ENCODE assay signal across 14 cellular contexts in genomic region chr6:10514049-10514780, GRCh38. TPM values are rescaled to one million over a fixed set of nuclear protein-coding genes. Genes with fewer than 3 reads are reported as not detected.
DNase-seq lines count a peak whose midpoint lies in the region; ATAC-seq and TF ChIP-seq lines count a peak whose summit lies in the region.
"Had no signal": no experiment of that assay in that cellular context is flagged by ENCODE, and none has a peak within 500 bp of the region (broad histone marks: within the 10 kb centered on the region; RNA-seq: fewer than 3 reads in every experiment).

No MANE protein-coding gene starts in this region.

- POLR2A ChIA-PET in Panc1 (lab: Charles Lee): no interaction called here

- ATAC-seq in DND-41 (ENCODE audit: insufficient read depth, low read depth): no peak
- ATAC-seq in Panc1: no peak
- ATAC-seq in psoas muscle: peak in 3 of 4 donors; percentile 38 to 56 (median 52)
- ATAC-seq in HG03196 (IDR thresholded peaks at IDR 0.05; ENCODE audit: unreplicated experiment): no peak
- ATAC-seq: HCT116 had no signal

- H3K36me3 ChIP-seq in DND-41 (ENCODE audit: insufficient read depth, low read length): no peaks in the 10 kb centered on the region
- H3K36me3 ChIP-seq in Panc1 (ENCODE audit: control insufficient read depth, insufficient read depth, low read length): no peaks in the 10 kb centered on the region
- H3K36me3 ChIP-seq in psoas muscle (ENCODE audit: insufficient read depth in 1 of 2, low read depth in 1 of 2): no peaks in the 10 kb centered on the region
- H3K36me3 ChIP-seq: BLaER1 treated with 17β-estradiol and CSF1 and Interleukin-3, amounts not matched to agents 10 nM and 100 nM had no signal

- H3K4me1 ChIP-seq in DND-41 (ENCODE audit: insufficient read depth, low read length) (peaks cover 11% of the 10 kb centered on the region), Panc1 (ENCODE audit: control insufficient read depth, insufficient read depth, low read length) (peaks cover 25% of the 10 kb centered on the region), psoas muscle (no peaks in the 10 kb centered on the region)

- H3K27me3 ChIP-seq in DND-41 (ENCODE audit: insufficient read depth, low read length, poor library complexity): no peaks in the 10 kb centered on the region
- no peaks in the 10 kb centered on the region for H3K27me3 ChIP-seq in Panc1 (ENCODE audit: control insufficient read depth, insufficient read depth, low read length)
- no peaks in the 10 kb centered on the region for H3K27me3 ChIP-seq in psoas muscle (ENCODE audit: insufficient read depth in 3 of 3, low read length in 2 of 3)
- H3K27me3 ChIP-seq: BLaER1 treated with 17β-estradiol and CSF1 and Interleukin-3, amounts not matched to agents 10 nM and 100 nM had no signal

- DNase-seq in DND-41 (no peak), Panc1 (ENCODE audit: low read depth, low spot score) (no peak), kidney tubule cell (ENCODE audit: low spot score) (peak; percentile 6), psoas muscle (no peak), NCI-H510A treated with DMSO at 0.1 percent for 48 hours (lab: John Stamatoyannopoulos, UW) (no peak), NCI-H2196 (lab: John Stamatoyannopoulos, UW; ENCODE audit: unreplicated experiment) (no peak), SKM-1 treated with dmso at 0.1 percent for 144 hours (lab: John Stamatoyannopoulos, UW; ENCODE audit: unreplicated experiment) (no peak)
- DNase-seq: ACHN; CD4-positive, CD25-positive, alpha-beta regulatory T cell; DMS53; IMR-90 had no signal

- in situ Hi-C loops in Panc1 (cut with HindIII; ENCODE audit: low pct_unique_long_range_greater_than_20kb, low sequenced_read_pairs): no loop called here

- intact Hi-C loops in Panc1 (cut with micrococcal nuclease; ENCODE audit: unreplicated experiment): no loop called here
- intact Hi-C loops in psoas muscle (cut with DNase I): no loop called here

- H3K4me3 ChIP-seq in DND-41 (ENCODE audit: low read depth in 1 of 2, low read length in 2 of 2): no peak overlapping the region
- no peak overlapping the region for H3K4me3 ChIP-seq in Panc1 (ENCODE audit: low read depth in 2 of 2, low read length in 2 of 2)
- no peak overlapping the region for H3K4me3 ChIP-seq in psoas muscle
- H3K4me3 ChIP-seq: BLaER1 treated with 17β-estradiol and CSF1 and Interleukin-3, amounts not matched to agents 10 nM and 100 nM had no signal

- CTCF ChIA-PET in Panc1 (lab: Charles Lee): no interaction called here

- no peak overlapping the region for H3K9ac ChIP-seq in DND-41 (ENCODE audit: low read depth, low read length)
- H3K9ac ChIP-seq: BLaER1 treated with 17β-estradiol and CSF1 and Interleukin-3, amounts not matched to agents 10 nM and 100 nM had no signal

- H3K27ac ChIP-seq in DND-41 (ENCODE audit: low read length) (no peak overlapping the region), Panc1 (ENCODE audit: low read length) (peak overlapping the region; percentile 20; the same call in 1 of the 2 replicates), psoas muscle (peak overlapping the region; percentile 66)
- H3K27ac ChIP-seq: BLaER1 treated with 17β-estradiol and CSF1 and Interleukin-3, amounts not matched to agents 10 nM and 100 nM had no signal

- no peaks in the 10 kb centered on the region for H3K79me2 ChIP-seq in DND-41 (ENCODE audit: insufficient read depth, low read length)

- H4K20me1 ChIP-seq in DND-41 (ENCODE audit: insufficient read depth, low read length): no peaks in the 10 kb centered on the region
- H4K20me1 ChIP-seq: BLaER1 treated with 17β-estradiol and CSF1 and Interleukin-3, amounts not matched to agents 10 nM and 100 nM had no signal

- H3K9me3 ChIP-seq in DND-41 (ENCODE audit: insufficient read depth, low read length, severe bottlenecking) (no peaks in the 10 kb centered on the region), Panc1 (ENCODE audit: control insufficient read depth, insufficient read depth, low read depth, low read length) (no peaks in the 10 kb centered on the region), psoas muscle (no peaks in the 10 kb centered on the region)
- H3K9me3 ChIP-seq: BLaER1 treated with 17β-estradiol and CSF1 and Interleukin-3, amounts not matched to agents 10 nM and 100 nM had no signal

- TF ChIP-seq CTCF in DND-41 (IDR thresholded peaks at IDR 0.05; ENCODE audit: borderline replicate concordance, extremely low read depth, low read length, poor library complexity, severe bottlenecking): no peak
- no peak for TF ChIP-seq CTCF in Panc1 (IDR thresholded peaks at IDR 0.05)
- no peak for TF ChIP-seq CTCF in psoas muscle (IDR thresholded peaks at IDR 0.05)

- 69 to 77% (median 70%) methylated on average over 15 of the region's 15 CpGs for WGBS in psoas muscle, 3 donors

- BruUV-seq in Panc1 (replicated peaks; lab: Mats Ljungman, UMichigan): no TSS peak

- no peak overlapping the region for H3K4me2 ChIP-seq in DND-41 (ENCODE audit: insufficient read depth, low read length)
- H3K4me2 ChIP-seq: BLaER1 treated with 17β-estradiol and CSF1 and Interleukin-3, amounts not matched to agents 10 nM and 100 nM had no signal

- H2AFZ ChIP-seq in DND-41 (ENCODE audit: low read depth, low read length): peak overlapping the region; percentile 39; the same call in 1 of the 2 replicates

RNA-seq across cellular contexts. Expression of gene GCNT2, which starts 6.9 kb away (rescaled TPM):
- 42.8 TPM for total RNA-seq in Panc1 (2021; ENCODE audit: unreplicated experiment)
- polyA plus RNA-seq in Panc1 (2012; ENCODE audit: insufficient read length): 18.8 TPM
- 10 to 100 TPM; 10.1 to 23.1 (median 12.8) TPM for total RNA-seq in psoas muscle
- 1 to 10 TPM in 2 of 3 donors, under 1 TPM in 1; 0.27 to 4.5 (median 1.1) TPM for polyA plus RNA-seq in psoas muscle

Comparison
In these comparisons a context has a peak if more than half of its experiments do, and no peak if none do; other contexts are left out.
1. ATAC-seq: peak in psoas muscle (3 of 4); none in DND-41 (single experiment), Panc1 (single experiment) and HG03196 (single experiment).